17 cellular contexts compared by ENCODE assay signal in genomic region chr5:31516802-31517201, GRCh38.
"Had no signal": no experiment of that assay in that cellular context is flagged by ENCODE, and none has a peak within 500 bp of the region (broad histone marks: within the 10 kb centered on the region; RNA-seq: fewer than 3 reads in every experiment).

No MANE protein-coding gene starts in this region.

- H3K4me3 Mint-ChIP-seq: activated CD4-positive, alpha-beta T cell treated with anti-CD3 and anti-CD28 coated beads, Interleukin-2, amount 10 ng/mL, durations not matched to agents 7 days and 5 days; activated T-cell treated with anti-CD3 and anti-CD28 coated beads, Interleukin-2, amount 50 U/mL, for 72 hours; brain had no signal

- ATAC-seq: activated T-cell treated with anti-CD3 and anti-CD28 coated beads, Interleukin-2, amount 50 U/mL, for 72 hours; foreskin keratinocyte; lower lobe of right lung; naive thymus-derived CD8-positive, alpha-beta T cell; psoas muscle; right cardiac atrium had no signal

- H3K9me3 Mint-ChIP-seq: activated CD4-positive, alpha-beta T cell treated with anti-CD3 and anti-CD28 coated beads, Interleukin-2, amount 10 ng/mL, durations not matched to agents 7 days and 5 days; activated T-cell treated with anti-CD3 and anti-CD28 coated beads, Interleukin-2, amount 50 U/mL, for 72 hours; brain; naive thymus-derived CD8-positive, alpha-beta T cell had no signal

- H3K27ac ChIP-seq: foreskin keratinocyte, lower lobe of right lung, psoas muscle, thyroid gland had no signal

- H3K4me1 Mint-ChIP-seq: brain had no signal

- H3K27me3 ChIP-seq: foreskin keratinocyte, thyroid gland had no signal

- H3K27me3 Mint-ChIP-seq: activated CD4-positive, alpha-beta T cell treated with anti-CD3 and anti-CD28 coated beads, Interleukin-2, amount 10 ng/mL, durations not matched to agents 7 days and 5 days; brain; naive thymus-derived CD8-positive, alpha-beta T cell had no signal

- DNase-seq: activated CD4-positive, alpha-beta T cell treated with anti-CD3 and anti-CD28 coated beads, Interleukin-2, amount 10 ng/mL, durations not matched to agents 7 days and 5 days; activated gamma-delta T cell; activated T-cell treated with anti-CD3 and anti-CD28 coated beads, Interleukin-2, amount 50 U/mL, for 72 hours; anterior cingulate cortex; caudate nucleus; foreskin keratinocyte; glutamatergic neuron; hippocampal formation; lower lobe of right lung; naive thymus-derived CD8-positive, alpha-beta T cell; psoas muscle; right cardiac atrium; stimulated activated CD4-positive, alpha-beta T cell treated with anti-CD3 and anti-CD28 coated beads, Interleukin-2, amount 100 ng/mL, for 24 hours; stimulated activated naive CD4-positive, alpha-beta T cell treated with Interleukin-2 at 50 U/mL for 16 hours; T1000; thyroid gland had no signal

- H3K4me3 ChIP-seq: lower lobe of right lung, psoas muscle, thyroid gland had no signal

- H3K27ac Mint-ChIP-seq: activated T-cell treated with anti-CD3 and anti-CD28 coated beads, Interleukin-2, amount 50 U/mL, for 72 hours; brain had no signal

- H3K4me1 ChIP-seq: foreskin keratinocyte, lower lobe of right lung, psoas muscle, thyroid gland had no signal

- H3K9me3 ChIP-seq: lower lobe of right lung, psoas muscle, thyroid gland had no signal
